ENCODE assay signal across 9 cellular contexts in genomic region chr2:64866797-64867196, GRCh38.
DNase-seq lines count a peak whose midpoint lies in the region; TF ChIP-seq lines count a peak whose summit lies in the region.
"Had no signal": no experiment of that assay in that cellular context is flagged by ENCODE, and none has a peak within 500 bp of the region (broad histone marks: within the 10 kb centered on the region; RNA-seq: fewer than 3 reads in every experiment).

No MANE protein-coding gene starts in this region.

- peak; percentile 91 for DNase-seq in ELR (ENCODE audit: low read depth)
- peak; percentile 57 for DNase-seq in RPMI8226
- DNase-seq in fibroblast of the aortic adventitia (ENCODE audit: low read depth), result peak; percentile 86
- DNase-seq in prostate gland (ENCODE audit: low spot score), result peak; percentile 18
- no peak for DNase-seq in activated gamma-delta T cell treated with Interleukin-2 at 50 U/mL for 16 hours
- no peak for DNase-seq in 8988T
- no peak for DNase-seq in D341Med (ENCODE audit: low spot score)
- no peak for DNase-seq in lower leg skin (ENCODE audit: low spot score in 2 of 2)

- no peaks in the 10 kb centered on the region for H3K9me3 ChIP-seq in prostate gland
- H3K9me3 ChIP-seq: ascending aorta had no signal

- TF ChIP-seq POLR2A in prostate gland (IDR thresholded peaks at IDR 0.05) (no peak), lower leg skin (IDR thresholded peaks at IDR 0.05) (no peak)

- no peak overlapping the region for H3K27ac ChIP-seq in prostate gland
- H3K27ac ChIP-seq: ascending aorta had no signal

- H3K27me3 ChIP-seq in prostate gland (replicated peaks; ENCODE audit: insufficient read depth), result no peaks in the 10 kb centered on the region
- H3K27me3 ChIP-seq: ascending aorta had no signal

- TF ChIP-seq CTCF in fibroblast of the aortic adventitia (IDR thresholded peaks at IDR 0.05; ENCODE audit: insufficient read depth, low read length) (peak; percentile 10), prostate gland (IDR thresholded peaks at IDR 0.05) (no peak), lower leg skin (IDR thresholded peaks at IDR 0.05) (no peak)

- H3K4me1 ChIP-seq in prostate gland (replicated peaks), result peaks cover 4% of the 10 kb centered on the region

- intact Hi-C loops in prostate gland (cut with DNase I), result loop anchor here (5.0 kb wide), 1 partner anchor 34 kb away; no protein-coding TSS in a partner anchor
- intact Hi-C loops in lower leg skin (cut with DNase I; ENCODE audit: low total_unique reads), result loop anchor here (5.0 to 10.0 kb wide), 3 partner anchors 224 to 532 kb away; no protein-coding TSS in a partner anchor

- 40% methylated on average over 8 of the region's 8 CpGs for WGBS in prostate gland
- whole genome bisulfite sequencing in lower leg skin, 2 donors, result 33 to 49% methylated on average over 8 of the region's 8 CpGs

- no peak overlapping the region for H3K4me3 ChIP-seq in fibroblast of the aortic adventitia (ENCODE audit: low read depth, low read length)
- H3K4me3 ChIP-seq in prostate gland, result no peak overlapping the region
- H3K4me3 ChIP-seq in lower leg skin (ENCODE audit: low read depth, poor library complexity, severe bottlenecking), result no peak overlapping the region
- H3K4me3 ChIP-seq: ascending aorta had no signal

- H3K36me3 ChIP-seq in prostate gland, result no peaks in the 10 kb centered on the region
- H3K36me3 ChIP-seq: ascending aorta had no signal

Comparison
In these comparisons a context has a peak if more than half of its experiments do, and no peak if none do; other contexts are left out.
1. DNase-seq: peak in ELR (single experiment), RPMI8226 (single experiment), fibroblast of the aortic adventitia (single experiment) and prostate gland (single experiment); none in activated gamma-delta T cell treated with Interleukin-2 at 50 U/mL for 16 hours (single experiment), 8988T (single experiment), D341Med (single experiment) and lower leg skin (0 of 2).